ENCODE assay signal across 34 cellular contexts in genomic region chr2:152556506-152556905, GRCh38.
"Had no signal": no experiment of that assay in that cellular context is flagged by ENCODE, and none has a peak within 500 bp of the region (broad histone marks: within the 10 kb centered on the region; RNA-seq: fewer than 3 reads in every experiment).

No MANE protein-coding gene starts in this region.

- DNase-seq: activated B cell treated with CpG ODN at 0.5 μM for 24 hours; activated CD4-positive, alpha-beta memory T cell treated with anti-CD3 and anti-CD28 coated beads, Interleukin-2, amount 10 ng/mL, durations not matched to agents 7 days and 5 days; activated CD4-positive, alpha-beta T cell treated with anti-CD3 and anti-CD28 coated beads for 48 hours; activated CD4-positive, CD25-positive, alpha-beta regulatory T cell treated with anti-CD3 and anti-CD28 coated beads, Interleukin-2, amount 50 U/mL, for 72 hours; activated CD8-positive, alpha-beta memory T cell treated with anti-CD3 and anti-CD28 coated beads for 24 hours; activated CD8-positive, alpha-beta memory T cell treated with anti-CD3 and anti-CD28 coated beads, Interleukin-2, amount 10 ng/mL, durations not matched to agents 7 days and 5 days; activated gamma-delta T cell; activated naive CD4-positive, alpha-beta T cell treated with Interleukin-2 at 50 U/mL for 16 hours; activated naive CD8-positive, alpha-beta T cell treated with anti-CD3 and anti-CD28 coated beads, Interleukin-2, amount 10 ng/mL, durations not matched to agents 7 days and 5 days; activated T-cell treated with anti-CD3 and anti-CD28 coated beads, Interleukin-2, amount 50 U/mL, for 1 hour; activated T-cell treated with anti-CD3 and anti-CD28 coated beads, Interleukin-2, amount 50 U/mL, for 72 hours; amygdala; body of pancreas; cerebellar nuclear complex; Karpas-422; NCI-H1048; NCI-H1105 treated with DMSO at 0.1 percent for 48 hours; NCI-H1436; NCI-H1694; NCI-H1930; NCI-H2081 treated with DMSO at 0.1 percent for 48 hours; NCI-H345; NCI-H524 treated with DMSO at 0.1 percent for 48 hours; NK-92 treated with Interleukin-12 subunit alpha and Interleukin-12 subunit beta, amount 100 ng/mL, for 24 hours; PC-9; SW 1271; T-helper 1 cell; T-helper 9 cell had no signal

- H3K4me2 ChIP-seq: PC-9 had no signal

- H3K27ac ChIP-seq: body of pancreas, breast epithelium, PC-9, RWPE1, VCaP had no signal

- H2AFZ ChIP-seq: PC-9 had no signal

- H3K4me1 ChIP-seq: breast epithelium had no signal

- H3K36me3 ChIP-seq: breast epithelium had no signal

- ATAC-seq: activated CD8-positive, alpha-beta memory T cell treated with anti-CD3 and anti-CD28 coated beads, Interleukin-2, amount 10 ng/mL, durations not matched to agents 7 days and 5 days; activated T-cell treated with anti-CD3 and anti-CD28 coated beads, Interleukin-2, amount 50 U/mL, for 72 hours; activated T-helper 17 cell treated with anti-CD3 and anti-CD28 coated beads, Interleukin-2, amount 50 U/mL, for 72 hours; body of pancreas; K562; Right ventricle myocardium inferior had no signal

- H3K27me3 ChIP-seq: body of pancreas, breast epithelium had no signal

- H3K9me3 ChIP-seq: body of pancreas, breast epithelium had no signal

- H3K4me3 ChIP-seq: body of pancreas, breast epithelium, K562, PC-9 had no signal
